9 cellular contexts compared by ENCODE assay signal in the genomic region with DNA sequence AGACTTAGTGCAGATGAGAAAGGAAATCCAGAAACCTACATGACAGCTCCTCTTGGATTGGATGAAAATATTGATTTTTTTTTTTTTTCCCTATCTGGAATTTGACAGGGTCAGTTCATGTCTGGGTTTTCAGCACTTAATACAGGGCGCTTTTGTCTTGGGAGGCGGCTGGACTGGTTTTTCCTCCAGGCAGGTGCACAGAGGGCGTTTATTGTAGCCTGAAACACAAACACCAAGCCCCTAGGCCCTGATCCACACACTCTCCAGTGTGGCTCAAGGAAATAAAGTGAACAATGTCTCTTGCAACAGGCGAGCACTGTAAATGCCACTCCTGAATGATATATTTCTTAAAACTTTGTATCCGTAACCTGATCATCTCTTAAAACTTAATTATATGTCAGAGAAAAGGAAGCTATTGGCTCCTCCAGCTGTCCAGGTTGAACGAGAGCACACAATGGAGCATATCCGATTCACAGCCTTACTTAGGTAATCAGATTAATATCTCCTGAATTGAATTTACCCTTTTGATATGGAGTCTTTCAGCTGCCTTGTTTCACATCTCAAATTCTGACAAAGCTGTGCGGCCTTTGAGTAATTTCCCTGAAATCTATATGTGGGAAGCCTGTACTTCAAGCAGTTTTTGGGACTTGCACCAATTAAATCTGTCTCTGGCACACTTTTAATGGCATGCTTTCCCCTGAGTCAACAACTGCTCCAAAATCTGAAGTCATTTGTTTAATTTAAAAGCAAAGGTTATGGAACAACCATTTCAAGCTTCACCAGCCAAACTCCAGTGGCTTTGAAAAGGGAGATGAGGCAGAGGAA.
DNase-seq lines count a peak whose midpoint lies in the region; ATAC-seq and TF ChIP-seq lines count a peak whose summit lies in the region.
"Had no signal": no experiment of that assay in that cellular context is flagged by ENCODE, and none has a peak within 500 bp of the region (broad histone marks: within the 10 kb centered on the region; RNA-seq: fewer than 3 reads in every experiment).

No MANE protein-coding gene starts in this region.

- H3K27ac Mint-ChIP-seq in CD8-positive, alpha-beta memory T cell, result no peak overlapping the region
- H3K27ac Mint-ChIP-seq: activated CD8-positive, alpha-beta T cell treated with anti-CD3 and anti-CD28 coated beads for 36 hours had no signal

- H3K36me3 ChIP-seq in prostate gland, result no peaks in the 10 kb centered on the region
- no peaks in the 10 kb centered on the region for H3K36me3 ChIP-seq in CD8-positive, alpha-beta memory T cell (ENCODE audit: insufficient read depth, low read length)

- TF ChIP-seq POLR2A in prostate gland (IDR thresholded peaks at IDR 0.05), result no peak

- H3K4me1 Mint-ChIP-seq in CD8-positive, alpha-beta memory T cell, result peaks cover 0 to 27% (median 2%) of the 10 kb centered on the region in 3 donors

- H3K27me3 Mint-ChIP-seq in CD8-positive, alpha-beta memory T cell, result peaks cover 0 to 4% of the 10 kb centered on the region in 2 donors
- H3K27me3 Mint-ChIP-seq: activated CD8-positive, alpha-beta T cell treated with anti-CD3 and anti-CD28 coated beads for 36 hours had no signal

- H3K36me3 Mint-ChIP-seq in CD8-positive, alpha-beta memory T cell, result peaks cover 1 to 8% (median 3%) of the 10 kb centered on the region in 3 donors

- no peak overlapping the region for H3K4me3 ChIP-seq in fibroblast of mammary gland (ENCODE audit: control insufficient read depth, low read depth, low read length)
- no peak overlapping the region for H3K4me3 ChIP-seq in prostate gland
- H3K4me3 ChIP-seq in CD8-positive, alpha-beta memory T cell (ENCODE audit: low read length), result no peak overlapping the region

- CTCF ChIA-PET in CD8-positive, alpha-beta memory T cell (lab: Charles Lee), result no interaction called here

- H3K27ac ChIP-seq in prostate gland, result peak overlapping the region; percentile 66 to 71
- H3K27ac ChIP-seq in CD8-positive, alpha-beta memory T cell (ENCODE audit: low read depth, low read length), result no peak overlapping the region

- H3K4me1 ChIP-seq in prostate gland (replicated peaks), result peaks cover 15% of the 10 kb centered on the region
- no peaks in the 10 kb centered on the region for H3K4me1 ChIP-seq in CD8-positive, alpha-beta memory T cell (ENCODE audit: insufficient read depth, low read length)

- intact Hi-C loops in prostate gland (cut with DNase I), result loop anchor here (5.0 kb wide), 1 partner anchor 40 kb away; no protein-coding TSS in a partner anchor

- POLR2A ChIA-PET in CD8-positive, alpha-beta memory T cell (lab: Charles Lee), result no interaction called here

- H3K9me3 Mint-ChIP-seq in CD8-positive, alpha-beta memory T cell, result peaks cover 0 to 7% (median 3%) of the 10 kb centered on the region in 5 donors

- peak; percentile 57 for DNase-seq in EH (ENCODE audit: low read depth)
- DNase-seq in NCI-H2196 treated with DMSO at 0.1 percent for 48 hours (lab: John Stamatoyannopoulos, UW; ENCODE audit: unreplicated experiment), result peak; percentile 94
- DNase-seq in fibroblast of mammary gland (ENCODE audit: low read depth), result peak; percentile 39
- peak; percentile 88 for DNase-seq in prostate gland (ENCODE audit: low spot score)
- no peak for DNase-seq in activated CD4-positive, alpha-beta T cell treated with anti-CD3 and anti-CD28 coated beads, Interleukin-2, amount 50 U/mL, for 1 hour
- no peak for DNase-seq in CD8-positive, alpha-beta memory T cell
- DNase-seq in middle frontal gyrus (ENCODE audit: extremely low spot score, low spot score), result no peak
- DNase-seq: activated CD8-positive, alpha-beta T cell treated with anti-CD3 and anti-CD28 coated beads for 36 hours had no signal

- no peaks in the 10 kb centered on the region for H3K27me3 ChIP-seq in prostate gland (replicated peaks; ENCODE audit: insufficient read depth)
- H3K27me3 ChIP-seq in CD8-positive, alpha-beta memory T cell (ENCODE audit: insufficient read depth, low read length, poor library complexity, severe bottlenecking), result no peaks in the 10 kb centered on the region

- ATAC-seq in GM18517 (IDR thresholded peaks at IDR 0.05; ENCODE audit: unreplicated experiment), result no peak
- ATAC-seq: activated CD8-positive, alpha-beta T cell treated with anti-CD3 and anti-CD28 coated beads for 36 hours had no signal

- no peak for TF ChIP-seq CTCF in fibroblast of mammary gland (conservative IDR thresholded peaks at IDR 0.05; ENCODE audit: control insufficient read depth, insufficient read depth, low read depth, low read length)
- TF ChIP-seq CTCF in prostate gland (IDR thresholded peaks at IDR 0.05), result no peak

- H3K4me3 Mint-ChIP-seq in CD8-positive, alpha-beta memory T cell, result no peak overlapping the region
- H3K4me3 Mint-ChIP-seq: activated CD8-positive, alpha-beta T cell treated with anti-CD3 and anti-CD28 coated beads for 36 hours had no signal

- 23% methylated on average over 8 of the region's 8 CpGs for WGBS in prostate gland

- no peaks in the 10 kb centered on the region for H3K9me3 ChIP-seq in prostate gland
- no peaks in the 10 kb centered on the region for H3K9me3 ChIP-seq in CD8-positive, alpha-beta memory T cell (ENCODE audit: low read length)

Comparison
In these comparisons a context has a peak if more than half of its experiments do, and no peak if none do; other contexts are left out.
1. DNase-seq: peak in EH (single experiment), NCI-H2196 treated with DMSO at 0.1 percent for 48 hours (single experiment), fibroblast of mammary gland (single experiment) and prostate gland (single experiment); none in activated CD4-positive, alpha-beta T cell treated with anti-CD3 and anti-CD28 coated beads, Interleukin-2, amount 50 U/mL, for 1 hour (single experiment), CD8-positive, alpha-beta memory T cell (0 of 5) and middle frontal gyrus (single experiment).